Comparison of ENCODE assay signal across 11 cellular contexts in genomic region chr5:108113950-108114349, GRCh38.
"Had no signal": no experiment of that assay in that cellular context is flagged by ENCODE, and none has a peak within 500 bp of the region (broad histone marks: within the 10 kb centered on the region; RNA-seq: fewer than 3 reads in every experiment).

No MANE protein-coding gene starts in this region.

- DNase-seq: GM23248, GOT3, H7, H9, HCEC 1CT, HFFc6 had no signal

- H3K9me3 ChIP-seq: HAP-1 had no signal

- H3K27ac ChIP-seq: GM23248 had no signal

- H3K4me2 ChIP-seq: GM23338 had no signal

- FAIRE-seq: H1, H54 had no signal

- H3K27ac Mint-ChIP-seq: GM23338, H9, HFFc6 had no signal

- H3K36me3 ChIP-seq: HAP-1 had no signal

- ATAC-seq: GM23338, HCT116 had no signal

- H3K9ac ChIP-seq: GM23248 had no signal

- H2AFZ ChIP-seq: GM23248, GM23338 had no signal

- H3K4me3 ChIP-seq: GM23248, GM23338, HAP-1 had no signal

- H3K4me3 Mint-ChIP-seq: GM23338, H9, HFFc6 had no signal
